31 cellular contexts compared by ENCODE assay signal in genomic region chr11:120746395-120746794, GRCh38.
"Had no signal": no experiment of that assay in that cellular context is flagged by ENCODE, and none has a peak within 500 bp of the region (broad histone marks: within the 10 kb centered on the region; RNA-seq: fewer than 3 reads in every experiment).

No MANE protein-coding gene starts in this region.

- H3K9me3 Mint-ChIP-seq: activated CD4-positive, alpha-beta memory T cell treated with anti-CD3 and anti-CD28 coated beads, Interleukin-2, amount 10 ng/mL, durations not matched to agents 7 days and 5 days; activated CD4-positive, alpha-beta T cell treated with anti-CD3 and anti-CD28 coated beads, Interleukin-2, amount 10 ng/mL, durations not matched to agents 7 days and 5 days; activated T-cell treated with anti-CD3 and anti-CD28 coated beads, Interleukin-2, amount 50 U/mL, for 24 hours; effector memory CD8-positive, alpha-beta T cell; naive thymus-derived CD4-positive, alpha-beta T cell; stimulated activated memory B cell treated with anti-CD40 and anti-IgM and Interleukin-4, amounts not matched to agents 10 μg/mL and 1 μg/mL and 100 μg/mL, for 72 hours; stimulated activated naive CD8-positive, alpha-beta T cell treated with anti-CD3 and anti-CD28 coated beads, Interleukin-15, amount 100 ng/mL, for 72 hours; T-helper 1 cell treated with Interleukin-12 subunit alpha and Interleukin-12 subunit beta and Interleukin-4 antibody, amounts not matched to agents 30 μg/mL and 1 μg/mL, for 36 hours; type B pancreatic cell had no signal

- H2AFZ ChIP-seq: hepatocyte had no signal

- H3K27me3 Mint-ChIP-seq: activated CD4-positive, alpha-beta T cell treated with anti-CD3 and anti-CD28 coated beads, Interleukin-2, amount 10 ng/mL, durations not matched to agents 7 days and 5 days had no signal

- DNase-seq: activated CD4-positive, alpha-beta memory T cell treated with anti-CD3 and anti-CD28 coated beads, Interleukin-2, amount 10 ng/mL, durations not matched to agents 7 days and 5 days; activated CD4-positive, alpha-beta T cell treated with anti-CD3 and anti-CD28 coated beads, Interleukin-2, amount 10 ng/mL, durations not matched to agents 7 days and 5 days; activated CD4-positive, CD25-positive, alpha-beta regulatory T cell treated with anti-CD3 and anti-CD28 coated beads, Interleukin-2, amount 50 U/mL, for 72 hours; activated CD8-positive, alpha-beta memory T cell treated with anti-CD3 and anti-CD28 coated beads, Interleukin-2, amount 50 U/mL, for 48 hours; activated gamma-delta T cell treated with Interleukin-2 at 50 U/mL for 16 hours; activated naive CD4-positive, alpha-beta T cell treated with anti-CD3 and anti-CD28 coated beads, Interleukin-2, amount 50 U/mL, for 16 hours; activated T-cell treated with anti-CD3 and anti-CD28 coated beads, Interleukin-2, amount 50 U/mL, for 24 hours; amniotic stem cell; brain microvascular endothelial cell; caudate nucleus; cortex of kidney; effector memory CD8-positive, alpha-beta T cell; erythroblast; midbrain; naive thymus-derived CD4-positive, alpha-beta T cell; right lobe of liver; small intestine; stimulated activated CD4-positive, alpha-beta T cell treated with anti-CD3 and anti-CD28 coated beads, Interleukin-1b, Interleukin-23, amount 100 ng/mL, for 48 hours; stimulated activated CD4-positive, alpha-beta T cell treated with anti-CD3 and anti-CD28 coated beads, Interleukin-4, amount 100 ng/mL, for 4 hours; stimulated activated CD8-positive, alpha-beta memory T cell treated with anti-CD3 and anti-CD28 coated beads, Interleukin-4, amount 100 ng/mL, for 48 hours; stimulated activated naive CD8-positive, alpha-beta T cell treated with anti-CD3 and anti-CD28 coated beads, Interleukin-15, amount 100 ng/mL, for 72 hours; substantia nigra; T-helper 9 cell; uterus had no signal

- H3K4me1 ChIP-seq: right lobe of liver, uterus had no signal

- H3K36me3 ChIP-seq: brain microvascular endothelial cell, gastroesophageal sphincter, neutrophil, right lobe of liver, uterus had no signal

- H3K27ac ChIP-seq: brain microvascular endothelial cell, gastroesophageal sphincter, hepatocyte, neutrophil, right lobe of liver, uterus, VCaP had no signal

- ATAC-seq: effector memory CD8-positive, alpha-beta T cell; gastroesophageal sphincter; naive thymus-derived CD4-positive, alpha-beta T cell; right lobe of liver; stimulated activated memory B cell treated with anti-CD40 and anti-IgM and Interleukin-4, amounts not matched to agents 10 μg/mL and 1 μg/mL and 100 μg/mL, for 72 hours; stimulated activated naive CD8-positive, alpha-beta T cell treated with anti-CD3 and anti-CD28 coated beads, Interleukin-15, amount 100 ng/mL, for 72 hours had no signal

- H3K27me3 ChIP-seq: brain microvascular endothelial cell, hepatocyte, neutrophil, right lobe of liver, uterus had no signal

- H3K4me1 Mint-ChIP-seq: activated CD4-positive, alpha-beta memory T cell treated with anti-CD3 and anti-CD28 coated beads, Interleukin-2, amount 10 ng/mL, durations not matched to agents 7 days and 5 days; activated CD4-positive, alpha-beta T cell treated with anti-CD3 and anti-CD28 coated beads, Interleukin-2, amount 10 ng/mL, durations not matched to agents 7 days and 5 days; naive thymus-derived CD4-positive, alpha-beta T cell; stimulated activated naive CD8-positive, alpha-beta T cell treated with anti-CD3 and anti-CD28 coated beads, Interleukin-15, amount 100 ng/mL, for 72 hours had no signal

- H3K4me2 ChIP-seq: hepatocyte had no signal

- H3K27ac Mint-ChIP-seq: activated CD4-positive, alpha-beta memory T cell treated with anti-CD3 and anti-CD28 coated beads, Interleukin-2, amount 10 ng/mL, durations not matched to agents 7 days and 5 days; activated CD4-positive, alpha-beta T cell treated with anti-CD3 and anti-CD28 coated beads, Interleukin-2, amount 10 ng/mL, durations not matched to agents 7 days and 5 days; activated T-cell treated with anti-CD3 and anti-CD28 coated beads, Interleukin-2, amount 50 U/mL, for 24 hours; effector memory CD8-positive, alpha-beta T cell; stimulated activated memory B cell treated with anti-CD40 and anti-IgM and Interleukin-4, amounts not matched to agents 10 μg/mL and 1 μg/mL and 100 μg/mL, for 72 hours; stimulated activated naive CD8-positive, alpha-beta T cell treated with anti-CD3 and anti-CD28 coated beads, Interleukin-15, amount 100 ng/mL, for 72 hours; T-helper 1 cell treated with Interleukin-12 subunit alpha and Interleukin-12 subunit beta and Interleukin-4 antibody, amounts not matched to agents 30 μg/mL and 1 μg/mL, for 36 hours; type B pancreatic cell had no signal

- H3K4me3 Mint-ChIP-seq: activated CD4-positive, alpha-beta memory T cell treated with anti-CD3 and anti-CD28 coated beads, Interleukin-2, amount 10 ng/mL, durations not matched to agents 7 days and 5 days; activated CD4-positive, alpha-beta T cell treated with anti-CD3 and anti-CD28 coated beads, Interleukin-2, amount 10 ng/mL, durations not matched to agents 7 days and 5 days; activated T-cell treated with anti-CD3 and anti-CD28 coated beads, Interleukin-2, amount 50 U/mL, for 24 hours; effector memory CD8-positive, alpha-beta T cell; stimulated activated memory B cell treated with anti-CD40 and anti-IgM and Interleukin-4, amounts not matched to agents 10 μg/mL and 1 μg/mL and 100 μg/mL, for 72 hours; stimulated activated naive CD8-positive, alpha-beta T cell treated with anti-CD3 and anti-CD28 coated beads, Interleukin-15, amount 100 ng/mL, for 72 hours; T-helper 1 cell treated with Interleukin-12 subunit alpha and Interleukin-12 subunit beta and Interleukin-4 antibody, amounts not matched to agents 30 μg/mL and 1 μg/mL, for 36 hours; type B pancreatic cell had no signal

- H3K79me2 ChIP-seq: hepatocyte had no signal

- H3K36me3 Mint-ChIP-seq: stimulated activated memory B cell treated with anti-CD40 and anti-IgM and Interleukin-4, amounts not matched to agents 10 μg/mL and 1 μg/mL and 100 μg/mL, for 72 hours; type B pancreatic cell had no signal

- H3K4me3 ChIP-seq: gastroesophageal sphincter, hepatocyte, right lobe of liver, uterus had no signal
